1 cellular context compared by ENCODE assay signal in genomic region chr19:3350014-3350663, GRCh38.
A peak's percentile ranks its signal among the peaks of the same experiment; 100 is the strongest.
TF ChIP-seq lines count a peak whose summit lies in the region.

No MANE protein-coding gene starts in this region.

TF ChIP-seq in GM12878, 131 proteins besides CTCF, POLR2A, EP300 and RAD21 (continued from another document):
- TF ChIP-seq PKNOX1 (IDR thresholded peaks at IDR 0.05) (peak; percentile 62), TARDBP (IDR thresholded peaks at IDR 0.05; ENCODE audit: borderline replicate concordance) (no peak), CHD2 (IDR thresholded peaks at IDR 0.05; ENCODE audit: borderline replicate concordance, low read depth, low read length) (no peak)
